Comparison of ENCODE assay signal across 9 cellular contexts in genomic region chr14:24108336-24108874, GRCh38. TPM values are rescaled to one million over a fixed set of nuclear protein-coding genes. Genes with fewer than 3 reads are reported as not detected.
DNase-seq lines count a peak whose midpoint lies in the region; ATAC-seq and TF ChIP-seq lines count a peak whose summit lies in the region.
"Had no signal": no experiment of that assay in that cellular context is flagged by ENCODE, and none has a peak within 500 bp of the region (broad histone marks: within the 10 kb centered on the region; RNA-seq: fewer than 3 reads in every experiment).

No MANE protein-coding gene starts in this region.

- H3K79me2 ChIP-seq in hepatocyte: peaks cover 3% of the 10 kb centered on the region

- DNase-seq in activated T-cell treated with anti-CD3 and anti-CD28 coated beads, Interleukin-2, amount 50 U/mL, for 24 hours: no peak
- DNase-seq in activated T-cell treated with anti-CD3 and anti-CD28 coated beads for 4 hours: no peak
- DNase-seq in hepatocyte (ENCODE audit: low spot score): no peak
- DNase-seq in midbrain (lab: John Stamatoyannopoulos, UW): no peak
- DNase-seq in GM03348 (ENCODE audit: low spot score): no peak

- no peak overlapping the region for H3K4me2 ChIP-seq in hepatocyte

- H2AFZ ChIP-seq in hepatocyte: no peak overlapping the region

- H3K27ac Mint-ChIP-seq in activated T-cell treated with anti-CD3 and anti-CD28 coated beads, Interleukin-2, amount 50 U/mL, for 24 hours: peak overlapping the region; percentile 95
- peak overlapping the region; percentile 55 for H3K27ac Mint-ChIP-seq in dendritic cell treated with granulocyte-macrophage colony-stimulating factor and Interleukin-4, amounts not matched to agents 40 ng/mL and 50 ng/mL, for 4 days

- H4K20me1 ChIP-seq in hepatocyte (ENCODE audit: insufficient read depth, poor library complexity, severe bottlenecking): no peaks in the 10 kb centered on the region

- peaks cover 23% of the 10 kb centered on the region for H3K4me1 Mint-ChIP-seq in activated T-cell treated with anti-CD3 and anti-CD28 coated beads, Interleukin-2, amount 50 U/mL, for 24 hours (ENCODE audit: low read depth)
- peaks cover 35% of the 10 kb centered on the region for H3K4me1 Mint-ChIP-seq in dendritic cell treated with granulocyte-macrophage colony-stimulating factor and Interleukin-4, amounts not matched to agents 40 ng/mL and 50 ng/mL, for 4 days (ENCODE audit: low read depth)

- H3K27ac ChIP-seq in thymus (ENCODE audit: low read depth): peak overlapping the region; percentile 22
- H3K27ac ChIP-seq in hepatocyte: no peak overlapping the region

- ATAC-seq in HG03432 (IDR thresholded peaks at IDR 0.05; ENCODE audit: unreplicated experiment): peak; percentile 29

- H3K4me1 ChIP-seq in thymus (ENCODE audit: control insufficient read depth, insufficient read depth, low read length) (peaks cover 2% of the 10 kb centered on the region), hepatocyte (ENCODE audit: insufficient read depth) (no peaks in the 10 kb centered on the region)

- no peaks in the 10 kb centered on the region for H3K9me2 ChIP-seq in hepatocyte (replicated peaks; ENCODE audit: insufficient read depth)

- no peaks in the 10 kb centered on the region for H3K36me3 ChIP-seq in thymus (ENCODE audit: control insufficient read depth, insufficient read depth)
- no peaks in the 10 kb centered on the region for H3K36me3 ChIP-seq in hepatocyte (replicated peaks; ENCODE audit: insufficient read depth, low read depth)

- H3K27me3 Mint-ChIP-seq in activated T-cell treated with anti-CD3 and anti-CD28 coated beads, Interleukin-2, amount 50 U/mL, for 24 hours: no peaks in the 10 kb centered on the region
- no peaks in the 10 kb centered on the region for H3K27me3 Mint-ChIP-seq in dendritic cell treated with granulocyte-macrophage colony-stimulating factor and Interleukin-4, amounts not matched to agents 40 ng/mL and 50 ng/mL, for 4 days

- intact Hi-C loops in dendritic cell treated with granulocyte-macrophage colony-stimulating factor and Interleukin-4, amounts not matched to agents 40 ng/mL and 50 ng/mL, for 4 days (cut with micrococcal nuclease): loop anchor here (2.0 to 5.0 kb wide), 3 partner anchors 50 to 96 kb away; no protein-coding TSS in a partner anchor

- peak overlapping the region; percentile 52 for H3K4me3 Mint-ChIP-seq in activated T-cell treated with anti-CD3 and anti-CD28 coated beads, Interleukin-2, amount 50 U/mL, for 24 hours
- H3K4me3 Mint-ChIP-seq in dendritic cell treated with granulocyte-macrophage colony-stimulating factor and Interleukin-4, amounts not matched to agents 40 ng/mL and 50 ng/mL, for 4 days: no peak overlapping the region

- WGBS in thymus: 49% methylated on average over 5 of the region's 5 CpGs
- WGBS in hepatocyte (ENCODE audit: low lambda C conversion rate, missing lambda C conversion rate): 34% methylated on average over 5 of the region's 5 CpGs

- H3K27me3 ChIP-seq in thymus (ENCODE audit: control insufficient read depth, insufficient read depth): no peaks in the 10 kb centered on the region
- H3K27me3 ChIP-seq in hepatocyte: no peaks in the 10 kb centered on the region

- H3K9me3 ChIP-seq in thymus (ENCODE audit: control insufficient read depth): no peaks in the 10 kb centered on the region
- no peaks in the 10 kb centered on the region for H3K9me3 ChIP-seq in hepatocyte (ENCODE audit: low read depth)

- no peaks in the 10 kb centered on the region for H3K9me3 Mint-ChIP-seq in activated T-cell treated with anti-CD3 and anti-CD28 coated beads, Interleukin-2, amount 50 U/mL, for 24 hours
- no peaks in the 10 kb centered on the region for H3K9me3 Mint-ChIP-seq in dendritic cell treated with granulocyte-macrophage colony-stimulating factor and Interleukin-4, amounts not matched to agents 40 ng/mL and 50 ng/mL, for 4 days

- H3K36me3 Mint-ChIP-seq in activated T-cell treated with anti-CD3 and anti-CD28 coated beads, Interleukin-2, amount 50 U/mL, for 24 hours (ENCODE audit: low read depth): peaks cover 19% of the 10 kb centered on the region
- H3K36me3 Mint-ChIP-seq in dendritic cell treated with granulocyte-macrophage colony-stimulating factor and Interleukin-4, amounts not matched to agents 40 ng/mL and 50 ng/mL, for 4 days (ENCODE audit: low read depth): peaks cover 20% of the 10 kb centered on the region

- no peak for TF ChIP-seq CTCF in hepatocyte (IDR thresholded peaks at IDR 0.05; ENCODE audit: poor library complexity)

- H3K4me3 ChIP-seq in thymus (ENCODE audit: low read length) (no peak overlapping the region), hepatocyte (no peak overlapping the region)
- H3K4me3 ChIP-seq: lung had no signal

RNA-seq across cellular contexts. Expression of gene DCAF11, which starts 6.2 kb away (rescaled TPM):
- polyA plus RNA-seq in thymus: 36.6 TPM
- 78.9 and 85.4 TPM in 2 replicates for total RNA-seq in hepatocyte
- 50.3 and 55.6 TPM in 2 replicates for polyA plus RNA-seq in hepatocyte

RNA-seq across cellular contexts. Expression of gene NRL, which starts 6.3 kb away (rescaled TPM):
- polyA plus RNA-seq in thymus (4.7 TPM), hepatocyte (2.4 and 3.3 TPM in 2 replicates)
- total RNA-seq in hepatocyte: 1.2 and 4.8 TPM in 2 replicates

RNA-seq across cellular contexts. Expression of gene PCK2, which starts 14.3 kb away (rescaled TPM):
- polyA plus RNA-seq in thymus (11.6 TPM), hepatocyte (75.0 and 88.8 TPM in 2 replicates)
- total RNA-seq in hepatocyte: 68.7 and 76.5 TPM in 2 replicates

RNA-seq across cellular contexts. Expression of gene FITM1, which starts 22.1 kb away (rescaled TPM):
- 3.5 TPM for polyA plus RNA-seq in thymus
- total RNA-seq in hepatocyte: 0.24 and 1.0 TPM in 2 replicates
- polyA plus RNA-seq in hepatocyte: 0.62 and 2.2 TPM in 2 replicates

RNA-seq across cellular contexts. Expression of gene PSME1, which starts 27.6 kb away (rescaled TPM):
- polyA plus RNA-seq in thymus (255 TPM), hepatocyte (202 and 238 TPM in 2 replicates)
- total RNA-seq in hepatocyte: 123 and 134 TPM in 2 replicates
